9 cellular contexts compared by ENCODE assay signal in genomic region chr7:151795168-151795754, GRCh38.
A peak's percentile ranks its signal among the peaks of the same experiment; 100 is the strongest.
DNase-seq lines count a peak whose midpoint lies in the region; ATAC-seq, FAIRE-seq and TF ChIP-seq lines count a peak whose summit lies in the region.
"Had no signal": no experiment of that assay in that cellular context is flagged by ENCODE, and none has a peak within 500 bp of the region (broad histone marks: within the 10 kb centered on the region; RNA-seq: fewer than 3 reads in every experiment).

No MANE protein-coding gene starts in this region.

- no peak for DNase-seq in GM12891 (ENCODE audit: insufficient read length, low spot score)
- peak; percentile 50 for DNase-seq in activated T-cell treated with anti-CD3 and anti-CD28 coated beads for 4 hours
- DNase-seq in SHP77 (lab: John Stamatoyannopoulos, UW) = no peak
- DNase-seq in NOMO-1 (lab: John Stamatoyannopoulos, UW; ENCODE audit: unreplicated experiment in 2 of 2) = no peak
- DNase-seq in MV-4-11 (lab: John Stamatoyannopoulos, UW) = no peak
- DNase-seq in iPS-NIHi11 (ENCODE audit: low spot score) = no peak

- FAIRE-seq in GM12891 (lab: Jason Lieb, UNC) = peak; percentile 13
- FAIRE-seq: keratinocyte had no signal

- H3K4me3 ChIP-seq in skin epidermis = no peak overlapping the region

- no peak for TF ChIP-seq POLR2A in GM12891 (IDR thresholded peaks at IDR 0.05; ENCODE audit: low read depth, low read length)

- peak overlapping the region in 16 of 21 experiments; percentile 13 to 78 (median 58) for H3K27ac ChIP-seq in skin epidermis

- ATAC-seq in HG03039 (IDR thresholded peaks at IDR 0.05; ENCODE audit: unreplicated experiment) = peak; percentile 74

TF ChIP-seq in GM12891, 5 proteins besides CTCF, POLR2A, EP300 and RAD21:
- TF ChIP-seq SPI1 (IDR thresholded peaks at IDR 0.05; ENCODE audit: low read depth, low read length) = no peak
- no peak for TF ChIP-seq POU2F2 (IDR thresholded peaks at IDR 0.05; ENCODE audit: low read depth, low read length)
- TF ChIP-seq TAF1 (IDR thresholded peaks at IDR 0.05; ENCODE audit: low read depth, low read length) = no peak
TF ChIP-seq in GM12891: peak in this region for 0.
